ENCODE assay signal across 12 cellular contexts in the genomic region with DNA sequence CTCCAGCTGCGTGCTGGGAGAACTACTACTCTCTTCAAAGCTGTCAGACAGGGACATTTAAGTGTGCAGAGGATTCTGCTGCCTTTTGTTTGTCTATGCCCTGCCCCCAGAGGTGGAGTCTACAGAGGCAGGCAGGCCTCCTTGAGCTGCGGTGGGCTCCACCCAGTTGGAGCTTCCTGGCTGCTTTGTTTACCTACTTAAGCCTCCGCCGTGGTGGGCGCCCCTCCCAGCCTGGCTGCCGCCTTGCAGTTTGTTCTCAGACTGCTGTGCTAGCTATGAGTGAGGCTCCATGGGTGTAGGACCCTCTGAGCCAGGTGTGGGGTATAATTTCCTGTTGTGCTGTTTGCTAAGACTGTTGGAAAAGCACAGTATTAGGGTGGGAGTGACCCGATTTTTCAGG. TPM values are rescaled to one million over a fixed set of nuclear protein-coding genes. Genes with fewer than 3 reads are reported as not detected.
DNase-seq lines count a peak whose midpoint lies in the region; ATAC-seq and TF ChIP-seq lines count a peak whose summit lies in the region.
"Not testable (repeated sequence)": the region's sequence is repeated elsewhere in the genome, so short reads cannot be mapped to it uniquely, and the experiment has no call there.
"Had no signal": no experiment of that assay in that cellular context is flagged by ENCODE, and none has a peak within 500 bp of the region (broad histone marks: within the 10 kb centered on the region; RNA-seq: fewer than 3 reads in every experiment).

No MANE protein-coding gene starts in this region.

- not testable (repeated sequence) for TF ChIP-seq CTCF in WTC11 (IDR thresholded peaks at IDR 0.05); mucosa of descending colon (IDR thresholded peaks at IDR 0.05)

- peak; percentile 4 to 79 (median 55) for DNase-seq in CD8-positive, alpha-beta memory T cell
- peak; percentile 51 for DNase-seq in HT-29 (ENCODE audit: low spot score)
- DNase-seq in NCI-H82 (lab: John Stamatoyannopoulos, UW) = peak; percentile 11
- DNase-seq in WTC11 (ENCODE audit: low spot score) = peak; percentile 42
- not testable (repeated sequence) for DNase-seq in activated T-cell treated with anti-CD3 and anti-CD28 coated beads, Interleukin-2, amount 50 U/mL, for 24 hours
- DNase-seq in central memory CD4-positive, alpha-beta T cell = peak; percentile 37
- peak; percentile 11 to 65 (median 37) for DNase-seq in mucosa of descending colon

- H3K4me3 Mint-ChIP-seq in CD8-positive, alpha-beta memory T cell = peak overlapping the region in 6 of 7 donors; percentile 63 to 86 (median 70)
- peak overlapping the region; percentile 48 for H3K4me3 Mint-ChIP-seq in WTC11
- not testable (repeated sequence) for H3K4me3 Mint-ChIP-seq in activated T-cell treated with anti-CD3 and anti-CD28 coated beads, Interleukin-2, amount 50 U/mL, for 24 hours

- H3K4me3 ChIP-seq in CD8-positive, alpha-beta memory T cell (ENCODE audit: low read length); mucosa of descending colon: not testable (repeated sequence)

- H3K36me3 Mint-ChIP-seq in CD8-positive, alpha-beta memory T cell = peaks cover 12 to 66% (median 37%) of the 10 kb centered on the region in 3 donors
- not testable (repeated sequence) for H3K36me3 Mint-ChIP-seq in WTC11
- peaks cover 20% of the 10 kb centered on the region for H3K36me3 Mint-ChIP-seq in activated T-cell treated with anti-CD3 and anti-CD28 coated beads, Interleukin-2, amount 50 U/mL, for 24 hours (ENCODE audit: low read depth)

- CTCF ChIA-PET in CD8-positive, alpha-beta memory T cell (lab: Charles Lee) = interaction anchor here (0.7 to 4.1 kb wide), 10 partner anchors 14 to 436 kb away, joined by 3 to 32 read pairs (median 4); partner anchors contain the start of genes ABCD2 and SLC2A13
- CTCF ChIA-PET in WTC11 (lab: Charles Lee) = not testable (repeated sequence)

- not testable (repeated sequence) for H3K27me3 ChIP-seq in CD8-positive, alpha-beta memory T cell (ENCODE audit: insufficient read depth, low read length, poor library complexity, severe bottlenecking)

- intact Hi-C loops in mucosa of descending colon (cut with DNase I, micrococcal nuclease) = not testable (repeated sequence)

- not testable (repeated sequence) for H3K36me3 ChIP-seq in CD8-positive, alpha-beta memory T cell (ENCODE audit: insufficient read depth, low read length); mucosa of descending colon (ENCODE audit: low read depth)

- POLR2A ChIA-PET in CD8-positive, alpha-beta memory T cell (lab: Charles Lee) = interaction anchor here (1.4 to 1.6 kb wide), 2 partner anchors 15 to 49 kb away, joined by 4 to 7 read pairs; partner anchors contain the start of gene ABCD2
- POLR2A ChIA-PET in WTC11 (lab: Charles Lee) = not testable (repeated sequence)

- peak; percentile 65 for ATAC-seq in WTC11
- not testable (repeated sequence) for ATAC-seq in mucosa of descending colon

- peaks cover 32 to 64% (median 52%) of the 10 kb centered on the region in 5 donors for H3K9me3 Mint-ChIP-seq in CD8-positive, alpha-beta memory T cell
- H3K9me3 Mint-ChIP-seq in WTC11 = peaks cover 41% of the 10 kb centered on the region
- peaks cover 26% of the 10 kb centered on the region for H3K9me3 Mint-ChIP-seq in activated T-cell treated with anti-CD3 and anti-CD28 coated beads, Interleukin-2, amount 50 U/mL, for 24 hours

- peaks cover 12% of the 10 kb centered on the region for H3K9me3 ChIP-seq in CD8-positive, alpha-beta memory T cell (ENCODE audit: low read length)
- H3K9me3 ChIP-seq in mucosa of descending colon = not testable (repeated sequence)

- H3K4me1 ChIP-seq in CD8-positive, alpha-beta memory T cell (ENCODE audit: insufficient read depth, low read length) = peaks cover 12% of the 10 kb centered on the region
- H3K4me1 ChIP-seq in mucosa of descending colon (ENCODE audit: low read depth) = not testable (repeated sequence)

- H3K27ac ChIP-seq in CD8-positive, alpha-beta memory T cell (ENCODE audit: low read depth, low read length) = not testable (repeated sequence)

- not testable (repeated sequence) for H3K27me3 Mint-ChIP-seq in CD8-positive, alpha-beta memory T cell; WTC11 (ENCODE audit: low read depth); activated T-cell treated with anti-CD3 and anti-CD28 coated beads, Interleukin-2, amount 50 U/mL, for 24 hours

- H3K27ac Mint-ChIP-seq in CD8-positive, alpha-beta memory T cell = peak overlapping the region; percentile 80 to 94 (median 90)
- not testable (repeated sequence) for H3K27ac Mint-ChIP-seq in WTC11
- H3K27ac Mint-ChIP-seq in activated T-cell treated with anti-CD3 and anti-CD28 coated beads, Interleukin-2, amount 50 U/mL, for 24 hours = peak overlapping the region; percentile 66

- peaks cover 51 to 63% (median 59%) of the 10 kb centered on the region in 3 donors for H3K4me1 Mint-ChIP-seq in CD8-positive, alpha-beta memory T cell
- H3K4me1 Mint-ChIP-seq in WTC11 = not testable (repeated sequence)
- H3K4me1 Mint-ChIP-seq in activated T-cell treated with anti-CD3 and anti-CD28 coated beads, Interleukin-2, amount 50 U/mL, for 24 hours (ENCODE audit: low read depth) = peaks cover 36% of the 10 kb centered on the region

TF ChIP-seq in WTC11, 78 proteins besides CTCF, POLR2A, EP300 and RAD21:
- 0 out of 2 replicates have a peak, but pooled peaks have one; percentile 42 for TF ChIP-seq FOXP4 (CRISPR knock-in tag; IDR thresholded peaks at IDR 0.05)
- peak; percentile 75 for TF ChIP-seq FOXK1 (CRISPR knock-in tag; IDR thresholded peaks at IDR 0.05)

RNA-seq across cellular contexts. Expression of gene ABCD2, which starts 49.9 kb away (rescaled TPM):
- 1 to 10 TPM; 4.5 to 5.0 TPM for total RNA-seq in CD8-positive, alpha-beta memory T cell
- 8.7 TPM for polyA plus RNA-seq in CD8-positive, alpha-beta memory T cell
- not detected in 2 replicates for total RNA-seq in HT-29 (2014; rRNA removed; shearing (Covaris generic))
- total RNA-seq in WTC11 (2021) (0.05 TPM in 2 of 3 replicates, not detected in the other), mucosa of descending colon (1 to 10 TPM in 1 of 3 donors, under 1 TPM in 2; 0.52 to 1.1 (median 0.55) TPM)
- total RNA-seq: Calu3, endothelial cell of umbilical vein, kidney epithelial cell, pulmonary artery endothelial cell had no signal
- polyA plus RNA-seq: AG04450, endothelial cell of umbilical vein had no signal
